ENCODE assay signal across 2 cellular contexts in genomic region chrX:124104512-124104911, GRCh38.
A peak's percentile ranks its signal among the peaks of the same experiment; 100 is the strongest.
DNase-seq lines count a peak whose midpoint lies in the region; ATAC-seq, FAIRE-seq and TF ChIP-seq lines count a peak whose summit lies in the region.
"Not testable (repeated sequence)": the region's sequence is repeated elsewhere in the genome, so short reads cannot be mapped to it uniquely, and the experiment has no call there.

No MANE protein-coding gene starts in this region.

- WGBS in K562 (ENCODE audit: insufficient coverage, low coverage, missing lambda C conversion rate), result 88% methylated on average over 6 of the region's 7 CpGs

- H3K9me3 ChIP-seq in HEK293 (ENCODE audit: control insufficient read depth, insufficient read depth, low read depth, low read length); K562 (replicated peaks; ENCODE audit: control insufficient read depth, insufficient read depth, low read depth, low read length): not testable (repeated sequence)

- H3K4me1 ChIP-seq in HEK293 (ENCODE audit: control insufficient read depth, insufficient read depth, low read length); K562 (replicated peaks in 1 of 2; ENCODE audit: control insufficient read depth in 2 of 2, insufficient read depth in 2 of 2, low read length in 2 of 2): not testable (repeated sequence)

- H3K27me3 ChIP-seq in K562 (ENCODE audit: control insufficient read depth in 2 of 2, insufficient read depth in 2 of 2, low read length in 2 of 2), result not testable (repeated sequence)

- in situ Hi-C loops in K562 (cut with MboI), result not testable (repeated sequence)

- not testable (repeated sequence) for H3K4me3 ChIP-seq in HEK293 (ENCODE audit: low read depth, low read length); K562

- not testable (repeated sequence) for H3K79me2 ChIP-seq in K562 (ENCODE audit: control insufficient read depth, insufficient read depth, low read length)

- not testable (repeated sequence) for H3K4me2 ChIP-seq in K562 (ENCODE audit: insufficient read depth, low read length)

- H3K36me3 ChIP-seq in HEK293 (ENCODE audit: control insufficient read depth in 2 of 2, insufficient read depth in 1 of 2, low read length in 2 of 2), result peaks cover 7 to 13% of the 10 kb centered on the region in 2 experiments; a peak in 2 of 3 replicates
- H3K36me3 ChIP-seq in K562 (ENCODE audit: control insufficient read depth, insufficient read depth, low read length), result peaks cover 18% of the 10 kb centered on the region; the same call in 1 of the 3 replicates

- H3K9me1 ChIP-seq in K562 (ENCODE audit: control insufficient read depth, insufficient read depth, low read length), result not testable (repeated sequence)

- not testable (repeated sequence) for H3K9ac ChIP-seq in K562 (ENCODE audit: insufficient read depth in 1 of 2, low read depth in 2 of 2, low read length in 2 of 2)

- not testable (repeated sequence) for BruUV-seq in K562 (replicated peaks; lab: Mats Ljungman, UMichigan)

- intact Hi-C loops in K562 (cut with micrococcal nuclease), result not testable (repeated sequence)

- CTCF ChIA-PET in HEK293 (lab: Yijun Ruan, JAX), result interaction anchor here (0.7 kb wide), 1 partner anchor 27 kb away, joined by 3 read pairs; no protein-coding TSS in a partner anchor
- CTCF ChIA-PET in K562 (lab: Yijun Ruan, JAX; ENCODE audit: low intra/inter-chr PET ratio), result not testable (repeated sequence)

- not testable (repeated sequence) for ATAC-seq in K562

- H4K20me1 ChIP-seq in K562 (replicated peaks; ENCODE audit: control insufficient read depth, insufficient read depth, low read length), result not testable (repeated sequence)

- not testable (repeated sequence) for DNase-seq in K562 (ENCODE audit: extremely low read depth in 1 of 4, low spot score in 3 of 4)

- TF ChIP-seq POLR2A in K562 (conservative IDR thresholded peaks at IDR 0.05), result not testable (repeated sequence)

- H2AFZ ChIP-seq in K562 (ENCODE audit: low read depth, low read length), result not testable (repeated sequence)

- H3K27ac ChIP-seq in HEK293 (ENCODE audit: extremely low read depth, low read depth, low read length); K562 (ENCODE audit: extremely low read depth, low read depth, low read length): not testable (repeated sequence)

- not testable (repeated sequence) for TF ChIP-seq RAD21 in K562 (CRISPR knock-in tag; conservative IDR thresholded peaks at IDR 0.05 in 1 of 2, IDR thresholded peaks at IDR 0.05 in 1 of 2)

- POLR2A ChIA-PET in HEK293 (lab: Yijun Ruan, JAX); K562 (lab: Yijun Ruan, JAX): not testable (repeated sequence)

- not testable (repeated sequence) for TF ChIP-seq EP300 in K562 (IDR thresholded peaks at IDR 0.05; ENCODE audit: low read length)

- not testable (repeated sequence) for FAIRE-seq in K562 (lab: Jason Lieb, UNC)

- TF ChIP-seq CTCF in HEK293 (tag by site-specific recombination; IDR thresholded peaks at IDR 0.05); K562 (IDR thresholded peaks at IDR 0.05 in 2 of 3, conservative IDR thresholded peaks at IDR 0.05 in 1 of 3; ENCODE audit: insufficient read depth in 2 of 3, low read depth in 1 of 3, low read length in 3 of 3): not testable (repeated sequence)

TF ChIP-seq in HEK293, 187 proteins besides CTCF, POLR2A, EP300 and RAD21:
- TF ChIP-seq, protein P1, sequence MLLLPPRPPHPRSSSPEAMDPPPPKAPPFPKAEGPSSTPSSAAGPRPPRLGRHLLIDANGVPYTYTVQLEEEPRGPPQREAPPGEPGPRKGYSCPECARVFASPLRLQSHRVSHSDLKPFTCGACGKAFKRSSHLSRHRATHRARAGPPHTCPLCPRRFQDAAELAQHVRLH (tag by site-specific recombination; IDR thresholded peaks at IDR 0.05), result 0 out of 2 replicates have a peak, but pooled peaks have one; percentile 12
- TF ChIP-seq ZNF146 (tag by site-specific recombination; IDR thresholded peaks at IDR 0.05), result peak; percentile 98
- TF ChIP-seq, protein P2, sequence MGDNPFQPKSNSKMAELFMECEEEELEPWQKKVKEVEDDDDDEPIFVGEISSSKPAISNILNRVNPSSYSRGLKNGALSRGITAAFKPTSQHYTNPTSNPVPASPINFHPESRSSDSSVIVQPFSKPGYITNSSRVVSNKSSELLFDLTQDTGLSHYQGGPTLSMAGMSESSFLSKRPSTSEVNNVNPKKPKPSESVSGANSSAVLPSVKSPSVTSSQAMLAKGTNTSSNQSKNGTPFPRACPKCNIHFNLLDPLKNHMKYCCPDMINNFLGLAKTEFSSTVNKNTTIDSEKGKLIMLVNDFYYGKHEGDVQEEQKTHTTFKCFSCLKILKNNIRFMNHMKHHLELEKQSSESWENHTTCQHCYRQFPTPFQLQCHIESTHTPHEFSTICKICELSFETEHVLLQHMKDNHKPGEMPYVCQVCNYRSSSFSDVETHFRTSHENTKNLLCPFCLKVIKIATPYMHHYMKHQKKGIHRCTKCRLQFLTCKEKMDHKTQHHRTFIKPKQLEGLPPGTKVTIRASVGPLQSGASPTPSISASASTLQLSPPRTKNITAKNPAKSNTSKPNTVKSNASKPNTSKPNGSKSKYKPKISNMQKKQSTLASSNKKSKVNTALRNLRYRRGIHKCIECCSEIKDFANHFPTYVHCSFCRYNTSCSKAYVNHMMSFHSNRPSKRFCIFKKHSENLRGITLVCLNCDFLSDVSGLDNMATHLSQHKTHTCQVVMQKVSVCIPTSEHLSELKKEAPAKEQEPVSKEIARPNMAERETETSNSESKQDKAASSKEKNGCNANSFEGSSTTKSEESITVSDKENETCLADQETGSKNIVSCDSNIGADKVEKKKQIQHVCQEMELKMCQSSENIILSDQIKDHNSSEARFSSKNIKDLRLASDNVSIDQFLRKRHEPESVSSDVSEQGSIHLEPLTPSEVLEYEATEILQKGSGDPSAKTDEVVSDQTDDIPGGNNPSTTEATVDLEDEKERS (tag by site-specific recombination; IDR thresholded peaks at IDR 0.05), result 0 out of 2 replicates have a peak, but pooled peaks have one; percentile 66

TF ChIP-seq in K562, 482 proteins besides CTCF, POLR2A, EP300 and RAD21:
- peak; percentile 77 for TF ChIP-seq ZNF146 (CRISPR knock-in tag; IDR thresholded peaks at IDR 0.05; ENCODE audit: unreplicated experiment)
